In the genomic region with DNA sequence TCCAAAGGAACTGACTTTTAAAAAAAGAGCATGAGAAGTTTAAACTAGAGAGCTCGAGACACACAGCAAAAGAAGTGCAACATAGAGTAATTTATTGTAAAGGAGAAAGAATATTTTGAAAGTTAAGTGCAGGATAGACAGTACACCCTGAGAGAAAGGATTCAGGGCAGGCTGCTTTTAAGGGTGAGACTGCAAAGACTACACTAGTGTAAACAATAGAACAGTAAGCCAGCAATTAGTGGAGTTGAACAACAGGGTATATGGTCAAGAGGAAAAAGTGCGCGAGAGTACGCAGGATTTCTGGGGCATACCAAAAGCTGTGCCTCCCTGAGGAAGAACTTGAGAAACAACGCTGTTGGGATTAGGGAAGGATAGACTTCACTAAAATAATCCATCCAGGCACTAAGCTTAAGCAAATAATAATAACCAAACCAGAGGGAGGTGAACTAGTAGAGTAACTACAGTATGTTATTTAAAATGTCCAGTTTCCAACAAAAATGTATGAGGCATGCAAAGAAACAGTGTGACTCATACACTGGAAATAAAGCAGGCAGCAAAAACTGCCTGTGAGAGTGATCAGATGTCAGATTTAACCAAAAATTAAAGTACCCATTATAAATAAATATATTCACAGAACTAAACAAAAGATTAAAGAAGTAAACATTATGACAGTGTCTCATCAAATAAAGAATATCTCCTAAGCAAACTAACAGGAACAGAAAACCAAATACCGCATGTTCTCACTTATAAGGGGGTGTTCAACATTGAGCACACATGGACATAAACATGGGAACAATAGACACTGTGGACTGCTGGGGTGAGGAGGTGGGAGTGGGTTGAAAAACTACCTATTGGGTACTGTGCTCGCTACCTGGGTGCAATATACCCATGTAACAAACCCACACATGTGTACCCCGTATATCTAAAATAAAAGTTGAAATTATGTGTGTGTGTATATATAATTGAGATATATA, we compare ENCODE assay signal across 1 cellular context.
TF ChIP-seq lines count a peak whose summit lies in the region.

No MANE protein-coding gene starts in this region.

TF ChIP-seq in SK-N-SH treated with all-trans-retinoic acid at 6 μM for 48 hours, 23 proteins besides CTCF, POLR2A, EP300 and RAD21 (continued from another document):
- TF ChIP-seq, protein P1, sequence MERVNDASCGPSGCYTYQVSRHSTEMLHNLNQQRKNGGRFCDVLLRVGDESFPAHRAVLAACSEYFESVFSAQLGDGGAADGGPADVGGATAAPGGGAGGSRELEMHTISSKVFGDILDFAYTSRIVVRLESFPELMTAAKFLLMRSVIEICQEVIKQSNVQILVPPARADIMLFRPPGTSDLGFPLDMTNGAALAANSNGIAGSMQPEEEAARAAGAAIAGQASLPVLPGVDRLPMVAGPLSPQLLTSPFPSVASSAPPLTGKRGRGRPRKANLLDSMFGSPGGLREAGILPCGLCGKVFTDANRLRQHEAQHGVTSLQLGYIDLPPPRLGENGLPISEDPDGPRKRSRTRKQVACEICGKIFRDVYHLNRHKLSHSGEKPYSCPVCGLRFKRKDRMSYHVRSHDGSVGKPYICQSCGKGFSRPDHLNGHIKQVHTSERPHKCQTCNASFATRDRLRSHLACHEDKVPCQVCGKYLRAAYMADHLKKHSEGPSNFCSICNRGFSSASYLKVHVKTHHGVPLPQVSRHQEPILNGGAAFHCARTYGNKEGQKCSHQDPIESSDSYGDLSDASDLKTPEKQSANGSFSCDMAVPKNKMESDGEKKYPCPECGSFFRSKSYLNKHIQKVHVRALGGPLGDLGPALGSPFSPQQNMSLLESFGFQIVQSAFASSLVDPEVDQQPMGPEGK (CRISPR knock-in tag; IDR thresholded peaks at IDR 0.05; ENCODE audit: borderline replicate concordance): no peak
- no peak for TF ChIP-seq BACH2 (CRISPR knock-in tag; IDR thresholded peaks at IDR 0.05; ENCODE audit: borderline replicate concordance)
- no peak for TF ChIP-seq ISL1 (CRISPR knock-in tag; IDR thresholded peaks at IDR 0.05)
- no peak for TF ChIP-seq OSR1 (CRISPR knock-in tag; IDR thresholded peaks at IDR 0.05)
- TF ChIP-seq ZFP30 (CRISPR knock-in tag; IDR thresholded peaks at IDR 0.05): no peak
- no peak for TF ChIP-seq ZC3H10 (CRISPR knock-in tag; IDR thresholded peaks at IDR 0.05)
- no peak for TF ChIP-seq ZFP3 (CRISPR knock-in tag; IDR thresholded peaks at IDR 0.05)
- TF ChIP-seq TOX (CRISPR knock-in tag; IDR thresholded peaks at IDR 0.05; ENCODE audit: borderline replicate concordance): no peak
- TF ChIP-seq ESRRG (CRISPR knock-in tag; IDR thresholded peaks at IDR 0.05): no peak
- TF ChIP-seq SNAI2 (CRISPR knock-in tag; IDR thresholded peaks at IDR 0.05): no peak
- TF ChIP-seq ZNF8 (CRISPR knock-in tag; IDR thresholded peaks at IDR 0.05): no peak
